ENCODE assay signal across 15 cellular contexts in the genomic region with DNA sequence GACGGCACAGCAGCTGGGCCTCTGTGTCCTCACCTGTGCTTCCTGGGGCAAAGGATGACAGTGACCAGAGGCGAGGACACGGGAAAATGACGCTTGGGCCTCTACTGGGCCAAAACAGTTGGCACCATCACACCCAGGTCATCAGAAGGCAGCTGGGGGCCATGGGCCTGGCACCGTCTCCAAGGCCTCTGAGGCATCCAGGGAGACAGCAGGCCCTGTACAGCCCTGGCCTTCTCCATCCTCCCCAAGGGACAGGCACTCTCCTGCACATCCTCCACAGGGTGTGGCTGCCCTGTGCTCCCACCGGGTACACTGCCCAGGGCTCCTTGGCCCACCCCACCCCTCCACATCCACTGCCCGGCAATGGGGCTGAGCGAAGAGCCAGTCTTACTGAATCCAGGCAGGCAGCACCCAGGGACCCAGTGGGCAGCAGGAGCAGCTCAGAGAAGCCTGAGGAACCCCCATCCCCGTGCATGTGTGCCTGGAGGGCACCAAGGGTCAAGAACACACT. TPM values are rescaled to one million over a fixed set of nuclear protein-coding genes. Genes with fewer than 3 reads are reported as not detected.
DNase-seq lines count a peak whose midpoint lies in the region; ATAC-seq and TF ChIP-seq lines count a peak whose summit lies in the region.
"Had no signal": no experiment of that assay in that cellular context is flagged by ENCODE, and none has a peak within 500 bp of the region (broad histone marks: within the 10 kb centered on the region; RNA-seq: fewer than 3 reads in every experiment).

No MANE protein-coding gene starts in this region.

- ATAC-seq in sciatic nerve (no peak), HG02642 (IDR thresholded peaks at IDR 0.05; ENCODE audit: poor library complexity, unreplicated experiment) (no peak)
- ATAC-seq: SK-N-SH treated with all-trans-retinoic acid at 6 μM for 48 hours had no signal

- peaks cover 0 to 2% of the 10 kb centered on the region in 2 donors for H3K27me3 Mint-ChIP-seq in CD8-positive, alpha-beta memory T cell

- peaks cover 70% of the 10 kb centered on the region for H3K4me1 ChIP-seq in CD8-positive, alpha-beta memory T cell (ENCODE audit: insufficient read depth, low read length)
- peaks cover 28% of the 10 kb centered on the region for H3K4me1 ChIP-seq in iPS-15b (ENCODE audit: control insufficient read depth, insufficient read depth, low read length)
- H3K4me1 ChIP-seq: breast epithelium had no signal

- peak overlapping the region; percentile 37 for H3K9ac ChIP-seq in iPS-15b (ENCODE audit: low read depth, low read length)

- H3K4me3 ChIP-seq in CD8-positive, alpha-beta memory T cell (ENCODE audit: low read length) = no peak overlapping the region
- H3K4me3 ChIP-seq in WERI-Rb-1 (ENCODE audit: low read depth, low read length) = peak overlapping the region; percentile 14
- H3K4me3 ChIP-seq in iPS-15b (ENCODE audit: low read depth, low read length) = no peak overlapping the region
- H3K4me3 ChIP-seq: breast epithelium, hepatocyte had no signal

- H3K4me1 Mint-ChIP-seq in CD8-positive, alpha-beta memory T cell = peaks cover 65 to 84% (median 74%) of the 10 kb centered on the region in 3 donors

- peak overlapping the region; percentile 74 to 89 (median 84) for H3K4me3 Mint-ChIP-seq in CD8-positive, alpha-beta memory T cell

- peak overlapping the region; percentile 82 to 97 (median 95) for H3K27ac Mint-ChIP-seq in CD8-positive, alpha-beta memory T cell

- DNase-seq in CD8-positive, alpha-beta memory T cell = no peak
- DNase-seq in WERI-Rb-1 (peak; percentile 21), sciatic nerve (ENCODE audit: low spot score) (peak; percentile 43), NCI-H82 (lab: John Stamatoyannopoulos, UW) (no peak), OCI-M1 (lab: John Stamatoyannopoulos, UW) (no peak)
- no peak for DNase-seq in stimulated activated naive CD4-positive, alpha-beta T cell treated with Interleukin-2 at 50 U/mL for 16 hours (lab: John Stamatoyannopoulos, UW)
- DNase-seq: DMS79, erythroblast, NCI-H187 treated with DMSO at 0.1 percent for 48 hours had no signal

- no peak for TF ChIP-seq CTCF in WERI-Rb-1 (IDR thresholded peaks at IDR 0.05; ENCODE audit: low read depth, low read length)

- H3K27ac ChIP-seq in CD8-positive, alpha-beta memory T cell (ENCODE audit: low read depth, low read length) = no peak overlapping the region
- peak overlapping the region; percentile 49 for H3K27ac ChIP-seq in WERI-Rb-1
- H3K27ac ChIP-seq: hepatocyte had no signal

- peaks cover 3 to 58% (median 4%) of the 10 kb centered on the region in 3 donors for H3K36me3 Mint-ChIP-seq in CD8-positive, alpha-beta memory T cell

- peaks cover 5% of the 10 kb centered on the region for H3K36me3 ChIP-seq in CD8-positive, alpha-beta memory T cell (ENCODE audit: insufficient read depth, low read length)
- peaks cover 55% of the 10 kb centered on the region for H3K36me3 ChIP-seq in WERI-Rb-1
- H3K36me3 ChIP-seq in iPS-15b (ENCODE audit: control insufficient read depth, insufficient read depth, low read length) = peaks cover 39% of the 10 kb centered on the region
- H3K36me3 ChIP-seq: breast epithelium had no signal

- intact Hi-C loops in sciatic nerve (cut with DNase I) = no loop called here

- H3K9me3 ChIP-seq in CD8-positive, alpha-beta memory T cell (ENCODE audit: low read length) = no peaks in the 10 kb centered on the region
- no peaks in the 10 kb centered on the region for H3K9me3 ChIP-seq in WERI-Rb-1 (ENCODE audit: severe bottlenecking)
- no peaks in the 10 kb centered on the region for H3K9me3 ChIP-seq in iPS-15b (ENCODE audit: control insufficient read depth, insufficient read depth, low read length)
- H3K9me3 ChIP-seq: breast epithelium, neutrophil had no signal

- CTCF ChIA-PET in CD8-positive, alpha-beta memory T cell (lab: Charles Lee) = interaction anchor here (1.0 kb wide), 1 partner anchor 15 kb away, joined by 3 read pairs; no protein-coding TSS in a partner anchor

- POLR2A ChIA-PET in CD8-positive, alpha-beta memory T cell (lab: Charles Lee) = no interaction called here

- H3K9me3 Mint-ChIP-seq in CD8-positive, alpha-beta memory T cell = no peaks in the 10 kb centered on the region

- no peaks in the 10 kb centered on the region for H3K27me3 ChIP-seq in CD8-positive, alpha-beta memory T cell (ENCODE audit: insufficient read depth, low read length, poor library complexity, severe bottlenecking)
- H3K27me3 ChIP-seq in WERI-Rb-1 (ENCODE audit: insufficient read depth, low read depth, severe bottlenecking) (no peaks in the 10 kb centered on the region), iPS-15b (ENCODE audit: control insufficient read depth, insufficient read depth, low read length) (no peaks in the 10 kb centered on the region)
- H3K27me3 ChIP-seq: breast epithelium, hepatocyte, neutrophil had no signal

RNA-seq across cellular contexts. Expression of gene LPCAT1, which starts 4.1 kb away (rescaled TPM):
- 100 to 1,000 TPM in 1 of 2 experiments, 10 to 100 TPM in 1; 92.5 to 101 TPM for total RNA-seq in CD8-positive, alpha-beta memory T cell
- 95.9 TPM for polyA plus RNA-seq in CD8-positive, alpha-beta memory T cell
- total RNA-seq in sciatic nerve = 44.4 TPM

Comparison
In these comparisons a context has a peak if more than half of its experiments do, and no peak if none do; other contexts are left out.
1. DNase-seq: peak in WERI-Rb-1 (single experiment) and sciatic nerve (single experiment); none in CD8-positive, alpha-beta memory T cell (0 of 5), stimulated activated naive CD4-positive, alpha-beta T cell treated with Interleukin-2 at 50 U/mL for 16 hours (single experiment), NCI-H82 (single experiment) and OCI-M1 (single experiment).